ENCODE assay signal across 3 cellular contexts in the genomic region with DNA sequence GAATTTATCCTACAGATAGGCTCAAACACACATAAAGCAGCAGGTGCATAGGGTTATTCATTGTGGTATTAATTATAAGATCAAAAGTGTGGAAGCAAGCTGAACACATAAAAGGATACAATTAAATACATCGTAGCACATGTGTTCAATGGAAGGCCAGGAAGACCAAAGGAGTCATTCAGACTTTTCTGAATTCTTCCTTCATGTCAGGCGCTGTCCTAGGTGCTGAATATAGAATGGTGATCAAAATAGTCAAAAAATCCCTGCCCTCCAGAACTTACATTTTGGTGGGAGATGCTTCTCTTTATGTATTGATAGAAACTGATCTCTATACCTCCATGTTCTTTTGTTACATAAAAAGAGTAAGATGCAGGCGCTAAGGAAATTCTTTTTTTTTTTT.
TF ChIP-seq lines count a peak whose summit lies in the region.

No MANE protein-coding gene starts in this region.

TF ChIP-seq in SK-N-SH, 30 proteins besides CTCF, POLR2A, EP300 and RAD21 (continued from another document):
- TF ChIP-seq PBX3 (IDR thresholded peaks at IDR 0.05) (no peak), CHD2 (IDR thresholded peaks at IDR 0.05; ENCODE audit: low read length, partially characterized antibody) (no peak), TAF1 (IDR thresholded peaks at IDR 0.05; ENCODE audit: borderline replicate concordance, low read depth, low read length) (no peak)
- TF ChIP-seq, protein P1, sequence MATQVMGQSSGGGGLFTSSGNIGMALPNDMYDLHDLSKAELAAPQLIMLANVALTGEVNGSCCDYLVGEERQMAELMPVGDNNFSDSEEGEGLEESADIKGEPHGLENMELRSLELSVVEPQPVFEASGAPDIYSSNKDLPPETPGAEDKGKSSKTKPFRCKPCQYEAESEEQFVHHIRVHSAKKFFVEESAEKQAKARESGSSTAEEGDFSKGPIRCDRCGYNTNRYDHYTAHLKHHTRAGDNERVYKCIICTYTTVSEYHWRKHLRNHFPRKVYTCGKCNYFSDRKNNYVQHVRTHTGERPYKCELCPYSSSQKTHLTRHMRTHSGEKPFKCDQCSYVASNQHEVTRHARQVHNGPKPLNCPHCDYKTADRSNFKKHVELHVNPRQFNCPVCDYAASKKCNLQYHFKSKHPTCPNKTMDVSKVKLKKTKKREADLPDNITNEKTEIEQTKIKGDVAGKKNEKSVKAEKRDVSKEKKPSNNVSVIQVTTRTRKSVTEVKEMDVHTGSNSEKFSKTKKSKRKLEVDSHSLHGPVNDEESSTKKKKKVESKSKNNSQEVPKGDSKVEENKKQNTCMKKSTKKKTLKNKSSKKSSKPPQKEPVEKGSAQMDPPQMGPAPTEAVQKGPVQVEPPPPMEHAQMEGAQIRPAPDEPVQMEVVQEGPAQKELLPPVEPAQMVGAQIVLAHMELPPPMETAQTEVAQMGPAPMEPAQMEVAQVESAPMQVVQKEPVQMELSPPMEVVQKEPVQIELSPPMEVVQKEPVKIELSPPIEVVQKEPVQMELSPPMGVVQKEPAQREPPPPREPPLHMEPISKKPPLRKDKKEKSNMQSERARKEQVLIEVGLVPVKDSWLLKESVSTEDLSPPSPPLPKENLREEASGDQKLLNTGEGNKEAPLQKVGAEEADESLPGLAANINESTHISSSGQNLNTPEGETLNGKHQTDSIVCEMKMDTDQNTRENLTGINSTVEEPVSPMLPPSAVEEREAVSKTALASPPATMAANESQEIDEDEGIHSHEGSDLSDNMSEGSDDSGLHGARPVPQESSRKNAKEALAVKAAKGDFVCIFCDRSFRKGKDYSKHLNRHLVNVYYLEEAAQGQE (IDR thresholded peaks at IDR 0.05; ENCODE audit: low read depth, low read length), result peak; percentile 92

TF ChIP-seq in SK-N-SH treated with all-trans-retinoic acid at 6 μM for 48 hours, 23 proteins besides CTCF, POLR2A, EP300 and RAD21 (continued from another document):
- TF ChIP-seq CREB5 (CRISPR knock-in tag; IDR thresholded peaks at IDR 0.05; ENCODE audit: low read depth) (no peak), ZNF70 (CRISPR knock-in tag; IDR thresholded peaks at IDR 0.05) (no peak)

TF ChIP-seq in K562, 482 proteins besides CTCF, POLR2A, EP300 and RAD21:
- TF ChIP-seq, protein P2, sequence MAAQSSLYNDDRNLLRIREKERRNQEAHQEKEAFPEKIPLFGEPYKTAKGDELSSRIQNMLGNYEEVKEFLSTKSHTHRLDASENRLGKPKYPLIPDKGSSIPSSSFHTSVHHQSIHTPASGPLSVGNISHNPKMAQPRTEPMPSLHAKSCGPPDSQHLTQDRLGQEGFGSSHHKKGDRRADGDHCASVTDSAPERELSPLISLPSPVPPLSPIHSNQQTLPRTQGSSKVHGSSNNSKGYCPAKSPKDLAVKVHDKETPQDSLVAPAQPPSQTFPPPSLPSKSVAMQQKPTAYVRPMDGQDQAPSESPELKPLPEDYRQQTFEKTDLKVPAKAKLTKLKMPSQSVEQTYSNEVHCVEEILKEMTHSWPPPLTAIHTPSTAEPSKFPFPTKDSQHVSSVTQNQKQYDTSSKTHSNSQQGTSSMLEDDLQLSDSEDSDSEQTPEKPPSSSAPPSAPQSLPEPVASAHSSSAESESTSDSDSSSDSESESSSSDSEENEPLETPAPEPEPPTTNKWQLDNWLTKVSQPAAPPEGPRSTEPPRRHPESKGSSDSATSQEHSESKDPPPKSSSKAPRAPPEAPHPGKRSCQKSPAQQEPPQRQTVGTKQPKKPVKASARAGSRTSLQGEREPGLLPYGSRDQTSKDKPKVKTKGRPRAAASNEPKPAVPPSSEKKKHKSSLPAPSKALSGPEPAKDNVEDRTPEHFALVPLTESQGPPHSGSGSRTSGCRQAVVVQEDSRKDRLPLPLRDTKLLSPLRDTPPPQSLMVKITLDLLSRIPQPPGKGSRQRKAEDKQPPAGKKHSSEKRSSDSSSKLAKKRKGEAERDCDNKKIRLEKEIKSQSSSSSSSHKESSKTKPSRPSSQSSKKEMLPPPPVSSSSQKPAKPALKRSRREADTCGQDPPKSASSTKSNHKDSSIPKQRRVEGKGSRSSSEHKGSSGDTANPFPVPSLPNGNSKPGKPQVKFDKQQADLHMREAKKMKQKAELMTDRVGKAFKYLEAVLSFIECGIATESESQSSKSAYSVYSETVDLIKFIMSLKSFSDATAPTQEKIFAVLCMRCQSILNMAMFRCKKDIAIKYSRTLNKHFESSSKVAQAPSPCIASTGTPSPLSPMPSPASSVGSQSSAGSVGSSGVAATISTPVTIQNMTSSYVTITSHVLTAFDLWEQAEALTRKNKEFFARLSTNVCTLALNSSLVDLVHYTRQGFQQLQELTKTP (IDR thresholded peaks at IDR 0.05; ENCODE audit: low read depth in 1 of 2, partially characterized antibody in 2 of 2), result peak in 1 of 2 experiments; percentile 75
- TF ChIP-seq, protein P1 (CRISPR knock-in tag; IDR thresholded peaks at IDR 0.05; ENCODE audit: low read depth), result peak; percentile 91
- TF ChIP-seq ZNF174 (CRISPR knock-in tag; IDR thresholded peaks at IDR 0.05) (no peak), CXXC5 (CRISPR knock-in tag; IDR thresholded peaks at IDR 0.05) (0 out of 2 replicates have a peak, but pooled peaks have one; percentile 24), ZBTB11 (CRISPR knock-in tag; IDR thresholded peaks at IDR 0.05) (no peak), MIER1 (IDR thresholded peaks at IDR 0.05; ENCODE audit: low read depth) (peak; percentile 92), EHMT2 (IDR thresholded peaks at IDR 0.05) (peak; percentile 97), SMAD1 (IDR thresholded peaks at IDR 0.05; ENCODE audit: low read depth, low read length, partially characterized antibody) (no peak), ID3 (CRISPR knock-in tag; IDR thresholded peaks at IDR 0.05) (no peak), ID3 (tag; IDR thresholded peaks at IDR 0.05) (no peak), AFF4 (CRISPR knock-in tag; IDR thresholded peaks at IDR 0.05) (no peak)
